8 cellular contexts compared by ENCODE assay signal in the genomic region with DNA sequence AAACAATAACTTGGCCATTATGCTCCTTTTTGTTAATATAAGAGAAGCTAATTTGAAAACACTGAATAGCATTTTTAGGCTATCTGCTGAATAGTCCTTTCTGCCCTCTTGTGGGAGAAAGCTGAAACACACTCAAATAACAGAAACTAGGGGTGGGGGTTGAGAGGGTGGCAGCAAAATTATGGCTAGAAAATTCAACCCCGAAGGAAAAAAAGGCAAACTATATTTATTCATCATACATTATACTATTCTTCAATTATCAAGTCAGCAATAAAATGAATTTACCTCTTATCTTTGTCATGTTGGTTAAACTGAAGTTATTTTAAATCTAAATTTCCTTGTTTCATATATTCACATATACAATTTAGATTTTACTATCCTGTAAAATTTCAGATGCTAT.
DNase-seq lines count a peak whose midpoint lies in the region; ATAC-seq and TF ChIP-seq lines count a peak whose summit lies in the region.

No MANE protein-coding gene starts in this region.

- no peak for TF ChIP-seq POLR2A in esophagus muscularis mucosa (IDR thresholded peaks at IDR 0.05; ENCODE audit: low read depth)

- H3K36me3 ChIP-seq in left ventricle myocardium inferior (no peaks in the 10 kb centered on the region), esophagus muscularis mucosa (no peaks in the 10 kb centered on the region)

- H3K9me3 Mint-ChIP-seq in osteocyte (ENCODE audit: unreplicated experiment), result no peaks in the 10 kb centered on the region

- TF ChIP-seq CTCF in left ventricle myocardium inferior (IDR thresholded peaks at IDR 0.05; ENCODE audit: borderline replicate concordance), result peak; percentile 78
- peak; percentile 66 for TF ChIP-seq CTCF in LNCaP clone FGC (IDR thresholded peaks at IDR 0.05; ENCODE audit: control insufficient read depth, extremely low read depth, insufficient read depth)
- TF ChIP-seq CTCF in esophagus muscularis mucosa (IDR thresholded peaks at IDR 0.05), result peak; percentile 60 to 76 (median 72)
- peak; percentile 88 for TF ChIP-seq CTCF in osteocyte (IDR thresholded peaks at IDR 0.05)

- no peak for ATAC-seq in HG02870 (IDR thresholded peaks at IDR 0.05; ENCODE audit: unreplicated experiment)

- H3K27me3 ChIP-seq in left ventricle myocardium inferior (ENCODE audit: low read depth) (no peaks in the 10 kb centered on the region), esophagus muscularis mucosa (no peaks in the 10 kb centered on the region)

- no peak for TF ChIP-seq EP300 in esophagus muscularis mucosa (IDR thresholded peaks at IDR 0.05)

- H3K27ac ChIP-seq in left ventricle myocardium inferior (replicated peaks) (no peak overlapping the region), esophagus muscularis mucosa (replicated peaks in 1 of 4) (no peak overlapping the region)

- peaks cover 22% of the 10 kb centered on the region for H3K4me1 ChIP-seq in left ventricle myocardium inferior
- peaks cover 0 to 27% (median 10%) of the 10 kb centered on the region in 4 donors for H3K4me1 ChIP-seq in esophagus muscularis mucosa

- no peak overlapping the region for H3K27ac Mint-ChIP-seq in osteocyte (ENCODE audit: unreplicated experiment)

- no peaks in the 10 kb centered on the region for H3K36me3 Mint-ChIP-seq in osteocyte (ENCODE audit: unreplicated experiment)

- no peak for DNase-seq in left ventricle myocardium inferior
- DNase-seq in cardiac septum (ENCODE audit: low spot score), result no peak
- DNase-seq in LNCaP clone FGC (ENCODE audit: low read depth), result no peak
- DNase-seq in RPMI7951 (ENCODE audit: low read depth), result peak; percentile 42
- DNase-seq in esophagus muscularis mucosa (ENCODE audit: extremely low spot score), result no peak
- DNase-seq in osteocyte (ENCODE audit: extremely low spot score, unreplicated experiment), result no peak
- no peak for DNase-seq in cortex of kidney (lab: John Stamatoyannopoulos, UW)

- H3K4me1 Mint-ChIP-seq in osteocyte (ENCODE audit: unreplicated experiment), result peaks cover 11% of the 10 kb centered on the region

- 41% methylated on average over 1 of the region's 1 CpG for WGBS in esophagus muscularis mucosa

- H3K9me3 ChIP-seq in left ventricle myocardium inferior (replicated peaks), result no peaks in the 10 kb centered on the region
- H3K9me3 ChIP-seq in esophagus muscularis mucosa, result no peaks in the 10 kb centered on the region

- no peak overlapping the region for H3K4me3 Mint-ChIP-seq in osteocyte (ENCODE audit: unreplicated experiment)

- H3K4me3 ChIP-seq in left ventricle myocardium inferior (no peak overlapping the region), LNCaP clone FGC (ENCODE audit: low read depth, low read length) (no peak overlapping the region), esophagus muscularis mucosa (no peak overlapping the region)

- no peaks in the 10 kb centered on the region for H3K27me3 Mint-ChIP-seq in osteocyte (ENCODE audit: unreplicated experiment)

- intact Hi-C loops in left ventricle myocardium inferior (cut with micrococcal nuclease), result no loop called here
- intact Hi-C loops in cardiac septum (cut with DNase I), result loop anchor here (10.0 kb wide), 1 partner anchor 339 kb away; no protein-coding TSS in a partner anchor
- intact Hi-C loops in esophagus muscularis mucosa (cut with DNase I), result no loop called here
